Comparison of ENCODE assay signal across 1 cellular context in the genomic region with DNA sequence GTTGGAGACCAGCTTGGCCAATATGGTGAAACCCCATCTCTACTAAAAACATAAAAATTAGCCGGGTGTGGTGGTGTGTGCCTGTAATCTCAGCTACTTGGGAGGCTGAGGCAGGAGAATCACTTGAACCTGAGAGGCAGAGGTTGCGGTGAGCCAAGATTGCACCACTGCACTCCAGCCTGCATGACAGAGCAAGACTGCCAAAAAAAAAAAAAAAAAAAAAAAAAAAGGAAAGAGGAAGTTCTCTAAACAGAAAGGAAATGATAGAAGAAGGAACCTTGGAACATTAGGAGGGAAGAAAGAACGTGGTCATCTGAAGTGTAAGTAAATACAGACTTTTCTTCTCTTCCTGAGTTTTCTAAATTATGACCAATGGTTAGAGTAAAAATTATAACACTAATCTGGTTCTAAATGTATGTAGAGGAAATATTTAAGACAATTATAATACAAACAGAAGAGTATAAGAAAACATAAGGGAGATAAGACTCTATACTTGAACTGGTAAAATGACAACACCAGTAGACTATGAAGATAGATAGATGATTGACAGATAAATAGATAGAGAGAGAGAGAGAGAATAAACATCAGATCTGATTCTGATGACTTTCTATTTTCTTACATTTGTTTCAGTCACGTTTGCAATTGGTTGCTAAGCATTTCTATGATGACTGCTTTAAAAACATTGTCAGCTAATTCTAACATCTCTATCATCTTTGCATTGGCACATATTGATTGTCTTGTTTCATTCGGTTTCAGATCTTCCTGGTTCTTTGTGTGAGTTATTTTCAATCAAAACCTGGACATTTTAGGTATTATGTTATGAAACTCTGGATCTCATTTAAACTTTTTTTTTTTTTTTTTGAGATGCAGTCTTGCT.
TF ChIP-seq lines count a peak whose summit lies in the region.

No MANE protein-coding gene starts in this region.

TF ChIP-seq in SK-N-SH, 30 proteins besides CTCF, POLR2A, EP300 and RAD21 (continued from another document):
- TF ChIP-seq, protein P1, sequence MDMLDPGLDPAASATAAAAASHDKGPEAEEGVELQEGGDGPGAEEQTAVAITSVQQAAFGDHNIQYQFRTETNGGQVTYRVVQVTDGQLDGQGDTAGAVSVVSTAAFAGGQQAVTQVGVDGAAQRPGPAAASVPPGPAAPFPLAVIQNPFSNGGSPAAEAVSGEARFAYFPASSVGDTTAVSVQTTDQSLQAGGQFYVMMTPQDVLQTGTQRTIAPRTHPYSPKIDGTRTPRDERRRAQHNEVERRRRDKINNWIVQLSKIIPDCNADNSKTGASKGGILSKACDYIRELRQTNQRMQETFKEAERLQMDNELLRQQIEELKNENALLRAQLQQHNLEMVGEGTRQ (IDR thresholded peaks at IDR 0.05; ENCODE audit: borderline replicate concordance, low read depth, low read length) = no peak
- no peak for TF ChIP-seq SIN3A (IDR thresholded peaks at IDR 0.05; ENCODE audit: borderline replicate concordance, low read depth, low read length)
- no peak for TF ChIP-seq GABPA (IDR thresholded peaks at IDR 0.05; ENCODE audit: low read depth)
- no peak for TF ChIP-seq POLR2AphosphoS5 (IDR thresholded peaks at IDR 0.05; ENCODE audit: low read depth, low read length)
- TF ChIP-seq, protein P2, sequence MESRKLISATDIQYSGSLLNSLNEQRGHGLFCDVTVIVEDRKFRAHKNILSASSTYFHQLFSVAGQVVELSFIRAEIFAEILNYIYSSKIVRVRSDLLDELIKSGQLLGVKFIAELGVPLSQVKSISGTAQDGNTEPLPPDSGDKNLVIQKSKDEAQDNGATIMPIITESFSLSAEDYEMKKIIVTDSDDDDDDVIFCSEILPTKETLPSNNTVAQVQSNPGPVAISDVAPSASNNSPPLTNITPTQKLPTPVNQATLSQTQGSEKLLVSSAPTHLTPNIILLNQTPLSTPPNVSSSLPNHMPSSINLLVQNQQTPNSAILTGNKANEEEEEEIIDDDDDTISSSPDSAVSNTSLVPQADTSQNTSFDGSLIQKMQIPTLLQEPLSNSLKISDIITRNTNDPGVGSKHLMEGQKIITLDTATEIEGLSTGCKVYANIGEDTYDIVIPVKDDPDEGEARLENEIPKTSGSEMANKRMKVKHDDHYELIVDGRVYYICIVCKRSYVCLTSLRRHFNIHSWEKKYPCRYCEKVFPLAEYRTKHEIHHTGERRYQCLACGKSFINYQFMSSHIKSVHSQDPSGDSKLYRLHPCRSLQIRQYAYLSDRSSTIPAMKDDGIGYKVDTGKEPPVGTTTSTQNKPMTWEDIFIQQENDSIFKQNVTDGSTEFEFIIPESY (IDR thresholded peaks at IDR 0.05; ENCODE audit: borderline replicate concordance, low read depth) = no peak
